In the genomic region with DNA sequence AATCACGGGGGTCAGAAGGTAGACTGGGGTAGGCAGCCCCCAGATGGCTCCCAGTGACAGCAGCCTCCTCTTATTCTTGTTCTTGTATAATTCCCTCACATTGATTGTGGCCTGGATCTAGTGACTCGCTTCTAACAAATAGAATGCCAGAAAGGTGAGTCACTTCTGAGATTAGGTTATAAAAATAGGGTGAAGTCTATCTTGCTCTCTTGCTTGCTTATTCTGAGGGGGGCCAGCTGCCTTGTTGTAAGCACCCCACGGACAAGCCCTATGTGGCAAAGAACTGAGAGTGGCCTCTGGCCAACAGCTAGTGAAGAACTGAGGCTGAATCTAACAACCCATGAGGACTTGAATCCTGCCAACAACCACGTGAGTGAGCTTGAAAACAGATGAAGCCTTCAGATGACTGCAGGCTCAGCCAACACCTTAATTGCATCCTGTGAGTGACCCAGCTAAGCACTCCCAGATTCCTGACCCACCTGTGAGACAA, we compare ENCODE assay signal across 10 cellular contexts. TPM values are rescaled to one million over a fixed set of nuclear protein-coding genes. Genes with fewer than 3 reads are reported as not detected.
DNase-seq lines count a peak whose midpoint lies in the region; ATAC-seq and TF ChIP-seq lines count a peak whose summit lies in the region.
"Had no signal": no experiment of that assay in that cellular context is flagged by ENCODE, and none has a peak within 500 bp of the region (broad histone marks: within the 10 kb centered on the region; RNA-seq: fewer than 3 reads in every experiment).

No MANE protein-coding gene starts in this region.

- H3K4me1 ChIP-seq in skeletal muscle tissue (ENCODE audit: control insufficient read depth in 3 of 3, insufficient read depth in 3 of 3, low read length in 3 of 3): peaks cover 6 to 15% (median 14%) of the 10 kb centered on the region in 3 donors

- TF ChIP-seq CTCF in VCaP (conservative IDR thresholded peaks at IDR 0.05): no peak

- intact Hi-C loops in left cardiac atrium (cut with DNase I) (no loop called here), posterior vena cava (cut with DNase I) (loop anchor here in 1 of 2 donors (5.0 kb wide), 1 partner anchor 82 kb away; the partner anchor contains the start of gene RNF103)

- H3K27ac ChIP-seq in VCaP: peak overlapping the region; percentile 53
- peak overlapping the region; percentile 90 for H3K27ac ChIP-seq in skeletal muscle tissue (ENCODE audit: low read depth, low read length)

- DNase-seq in HCEC 1CT (peak; percentile 79), left cardiac atrium (peak; percentile 45), posterior vena cava (ENCODE audit: low spot score) (no peak)
- DNase-seq in central memory CD4-positive, alpha-beta T cell: no peak
- DNase-seq: naive B cell, NCI-H187 had no signal

- no peaks in the 10 kb centered on the region for H3K36me3 ChIP-seq in skeletal muscle tissue (ENCODE audit: control insufficient read depth in 3 of 3, insufficient read depth in 3 of 3, low read length in 3 of 3)

- no peaks in the 10 kb centered on the region for H3K27me3 ChIP-seq in skeletal muscle tissue (ENCODE audit: control insufficient read depth in 3 of 3, insufficient read depth in 3 of 3, low read length in 3 of 3)

- no peaks in the 10 kb centered on the region for H3K9me3 ChIP-seq in skeletal muscle tissue (ENCODE audit: control insufficient read depth in 3 of 3, low read length in 3 of 3)

- ATAC-seq in left cardiac atrium (peak; percentile 79 to 88), GM21529 (IDR thresholded peaks at IDR 0.05; ENCODE audit: unreplicated experiment) (no peak), HG02798 (IDR thresholded peaks at IDR 0.05; ENCODE audit: poor library complexity, unreplicated experiment) (no peak)

- peak overlapping the region; percentile 44 to 70 (median 61) for H3K9ac ChIP-seq in skeletal muscle tissue (ENCODE audit: low read depth in 1 of 3, low read length in 3 of 3)

- H3K4me3 ChIP-seq in skeletal muscle tissue (ENCODE audit: low read length in 3 of 3): peak overlapping the region in 1 of 3 donors; percentile 30

RNA-seq across cellular contexts. Expression of gene RMND5A, which starts 15.6 kb away (rescaled TPM):
- total RNA-seq in left cardiac atrium: 10 to 100 TPM; 50.0 to 61.9 TPM
- total RNA-seq in skeletal muscle tissue: 46.4 TPM
- total RNA-seq in posterior vena cava: 10 to 100 TPM; 20.3 to 22.9 TPM

Comparison
In these comparisons a context has a peak if more than half of its experiments do, and no peak if none do; other contexts are left out.
1. DNase-seq: peak in HCEC 1CT (single experiment) and left cardiac atrium (single experiment); none in central memory CD4-positive, alpha-beta T cell (single experiment) and posterior vena cava (single experiment).
2. ATAC-seq: peak in left cardiac atrium (2 of 2); none in GM21529 (single experiment) and HG02798 (single experiment).